In the genomic region with DNA sequence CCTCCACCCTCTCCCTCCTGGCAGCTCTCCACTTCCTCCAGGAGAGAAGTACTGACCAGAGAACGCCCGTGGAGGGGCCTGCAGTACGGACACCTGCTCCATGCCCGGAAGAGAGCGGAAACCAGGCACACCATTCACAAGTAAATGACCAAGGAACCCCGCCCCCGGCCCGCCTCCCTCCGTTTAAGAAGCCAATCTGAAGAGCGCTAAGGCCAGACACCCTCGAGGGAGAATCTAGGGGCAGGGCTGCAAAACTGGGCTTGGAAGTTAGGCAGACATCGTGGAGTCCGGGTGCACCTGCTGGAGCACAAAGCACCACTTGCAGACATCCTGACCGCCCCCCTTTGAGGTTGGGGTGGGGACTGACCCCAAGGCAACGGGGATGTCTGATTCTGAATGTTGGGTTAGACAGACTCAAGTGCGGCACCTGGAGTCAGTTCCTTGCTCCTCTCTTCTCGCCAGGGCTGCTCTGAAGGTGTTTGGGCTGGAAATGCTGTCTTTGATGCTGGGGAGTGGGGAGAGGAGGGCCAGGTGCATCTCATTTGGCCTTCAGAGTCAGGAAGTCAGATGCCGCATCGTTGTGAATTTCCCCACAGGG, we compare ENCODE assay signal across 8 cellular contexts. TPM values are rescaled to one million over a fixed set of nuclear protein-coding genes. Genes with fewer than 3 reads are reported as not detected.
DNase-seq lines count a peak whose midpoint lies in the region; ATAC-seq and TF ChIP-seq lines count a peak whose summit lies in the region.

No MANE protein-coding gene starts in this region.

- TF ChIP-seq RAD21 in Ishikawa (IDR thresholded peaks at IDR 0.05; ENCODE audit: low read depth): no peak

- H3K27me3 Mint-ChIP-seq in CD4-positive, alpha-beta memory T cell: no peaks in the 10 kb centered on the region
- H3K27me3 Mint-ChIP-seq in nephron (ENCODE audit: low read depth): peaks cover 6% of the 10 kb centered on the region
- H3K27me3 Mint-ChIP-seq in stimulated activated naive CD8-positive, alpha-beta T cell treated with anti-CD3 and anti-CD28 coated beads, Interleukin-15, Interleukin-2, amounts not matched to agents 100 ng/mL and 50 ng/mL, for 24 hours: no peaks in the 10 kb centered on the region

- peak; percentile 77 to 91 (median 77) for DNase-seq in CD4-positive, alpha-beta memory T cell
- peak; percentile 88 to 90 for DNase-seq in activated T-cell treated with anti-CD3 and anti-CD28 coated beads, Interleukin-2, amount 50 U/mL, for 48 hours
- DNase-seq in fibroblast of gingiva (ENCODE audit: low read depth): peak; percentile 74

- intact Hi-C loops in CD4-positive, alpha-beta memory T cell (cut with micrococcal nuclease): loop anchor here (1.0 to 5.0 kb wide), 5 partner anchors 34 to 280 kb away; a partner anchor contains a TSS

- POLR2A ChIA-PET in CD4-positive, alpha-beta memory T cell (lab: Charles Lee; ENCODE audit: partially characterized antibody): interaction anchor here (0.8 to 9.1 kb wide), 21 partner anchors 8 to 1099 kb away, joined by 3 to 138 read pairs (median 4); a partner anchor contains a TSS

- TF ChIP-seq CTCF in nephron (IDR thresholded peaks at IDR 0.05; ENCODE audit: unreplicated experiment in 3 of 3): no peak

- TF ChIP-seq EP300 in Ishikawa (IDR thresholded peaks at IDR 0.05; ENCODE audit: borderline replicate concordance): 0 out of 2 replicates have a peak, but pooled peaks have one; percentile 10

- H3K9me3 ChIP-seq in CD4-positive, alpha-beta memory T cell (ENCODE audit: control insufficient read depth in 1 of 2, low read length in 2 of 2): no peaks in the 10 kb centered on the region

- no peaks in the 10 kb centered on the region for H3K27me3 ChIP-seq in CD4-positive, alpha-beta memory T cell (ENCODE audit: insufficient read depth, low read length)

- peak overlapping the region; percentile 81 for H3K4me3 ChIP-seq in CD4-positive, alpha-beta memory T cell (ENCODE audit: low read length in 2 of 2)

- peaks cover 8 to 34% of the 10 kb centered on the region in 2 donors for H3K36me3 Mint-ChIP-seq in CD4-positive, alpha-beta memory T cell
- peaks cover 21% of the 10 kb centered on the region for H3K36me3 Mint-ChIP-seq in nephron (ENCODE audit: low read depth)
- peaks cover 27% of the 10 kb centered on the region for H3K36me3 Mint-ChIP-seq in stimulated activated naive CD8-positive, alpha-beta T cell treated with anti-CD3 and anti-CD28 coated beads, Interleukin-15, Interleukin-2, amounts not matched to agents 100 ng/mL and 50 ng/mL, for 24 hours (ENCODE audit: low read depth)

- peak; percentile 43 for ATAC-seq in GM19455 (IDR thresholded peaks at IDR 0.05; ENCODE audit: unreplicated experiment)

- peaks cover 24% of the 10 kb centered on the region for H3K4me1 ChIP-seq in CD4-positive, alpha-beta memory T cell (ENCODE audit: insufficient read depth, low read length)

- H3K27ac Mint-ChIP-seq in CD4-positive, alpha-beta memory T cell: peak overlapping the region; percentile 91 to 97 (median 94)
- peak overlapping the region; percentile 81 to 90 (median 87) for H3K27ac Mint-ChIP-seq in nephron
- H3K27ac Mint-ChIP-seq in stimulated activated naive CD8-positive, alpha-beta T cell treated with anti-CD3 and anti-CD28 coated beads, Interleukin-15, Interleukin-2, amounts not matched to agents 100 ng/mL and 50 ng/mL, for 24 hours: peak overlapping the region; percentile 91

- peak overlapping the region; percentile 89 to 93 (median 90) for H3K4me3 Mint-ChIP-seq in CD4-positive, alpha-beta memory T cell
- peak overlapping the region; percentile 87 to 89 (median 89) for H3K4me3 Mint-ChIP-seq in nephron
- peak overlapping the region; percentile 88 for H3K4me3 Mint-ChIP-seq in stimulated activated naive CD8-positive, alpha-beta T cell treated with anti-CD3 and anti-CD28 coated beads, Interleukin-15, Interleukin-2, amounts not matched to agents 100 ng/mL and 50 ng/mL, for 24 hours

- CTCF ChIA-PET in CD4-positive, alpha-beta memory T cell (lab: Charles Lee; ENCODE audit: partially characterized antibody): interaction anchor here (0.8 to 1.7 kb wide), 3 partner anchors 33 to 48 kb away, joined by 3 to 10 read pairs (median 6); no protein-coding TSS in a partner anchor

- peaks cover 0 to 2% (median 0%) of the 10 kb centered on the region in 8 donors for H3K9me3 Mint-ChIP-seq in CD4-positive, alpha-beta memory T cell
- no peaks in the 10 kb centered on the region for H3K9me3 Mint-ChIP-seq in nephron
- no peaks in the 10 kb centered on the region for H3K9me3 Mint-ChIP-seq in stimulated activated naive CD8-positive, alpha-beta T cell treated with anti-CD3 and anti-CD28 coated beads, Interleukin-15, Interleukin-2, amounts not matched to agents 100 ng/mL and 50 ng/mL, for 24 hours

- peaks cover 17 to 43% (median 28%) of the 10 kb centered on the region in 4 donors for H3K4me1 Mint-ChIP-seq in CD4-positive, alpha-beta memory T cell
- H3K4me1 Mint-ChIP-seq in nephron: peaks cover 22% of the 10 kb centered on the region
- H3K4me1 Mint-ChIP-seq in stimulated activated naive CD8-positive, alpha-beta T cell treated with anti-CD3 and anti-CD28 coated beads, Interleukin-15, Interleukin-2, amounts not matched to agents 100 ng/mL and 50 ng/mL, for 24 hours (ENCODE audit: low read depth): peaks cover 43% of the 10 kb centered on the region

- H3K36me3 ChIP-seq in CD4-positive, alpha-beta memory T cell (ENCODE audit: insufficient read depth, low read length): peaks cover 13% of the 10 kb centered on the region

- H3K27ac ChIP-seq in CD4-positive, alpha-beta memory T cell (ENCODE audit: low read depth, low read length): peak overlapping the region; percentile 64

TF ChIP-seq in Ishikawa, 13 proteins besides CTCF, POLR2A, EP300 and RAD21:
- TF ChIP-seq TCF12 (IDR thresholded peaks at IDR 0.05; ENCODE audit: low read depth) (no peak; the same call in 1 of the 2 replicates), FOXM1 (IDR thresholded peaks at IDR 0.05; ENCODE audit: borderline replicate concordance, low read depth) (no peak), YY1 (IDR thresholded peaks at IDR 0.05; ENCODE audit: low read depth) (no peak), TAF1 (IDR thresholded peaks at IDR 0.05; ENCODE audit: low read depth) (peak; percentile 27; the same call in 1 of the 2 replicates)
- TF ChIP-seq, protein P1, sequence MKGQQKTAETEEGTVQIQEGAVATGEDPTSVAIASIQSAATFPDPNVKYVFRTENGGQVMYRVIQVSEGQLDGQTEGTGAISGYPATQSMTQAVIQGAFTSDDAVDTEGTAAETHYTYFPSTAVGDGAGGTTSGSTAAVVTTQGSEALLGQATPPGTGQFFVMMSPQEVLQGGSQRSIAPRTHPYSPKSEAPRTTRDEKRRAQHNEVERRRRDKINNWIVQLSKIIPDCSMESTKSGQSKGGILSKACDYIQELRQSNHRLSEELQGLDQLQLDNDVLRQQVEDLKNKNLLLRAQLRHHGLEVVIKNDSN (IDR thresholded peaks at IDR 0.05): no peak
- TF ChIP-seq, protein P2, sequence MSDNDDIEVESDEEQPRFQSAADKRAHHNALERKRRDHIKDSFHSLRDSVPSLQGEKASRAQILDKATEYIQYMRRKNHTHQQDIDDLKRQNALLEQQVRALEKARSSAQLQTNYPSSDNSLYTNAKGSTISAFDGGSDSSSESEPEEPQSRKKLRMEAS (IDR thresholded peaks at IDR 0.05): 0 out of 2 replicates have a peak, but pooled peaks have one; percentile 1

TF ChIP-seq in PFSK-1, 5 proteins besides CTCF, POLR2A, EP300 and RAD21:
- TF ChIP-seq POLR2AphosphoS5 (IDR thresholded peaks at IDR 0.05; ENCODE audit: low read depth, low read length) (no peak; the same call in 1 of the 2 replicates), TAF1 (IDR thresholded peaks at IDR 0.05; ENCODE audit: borderline replicate concordance, insufficient read depth, low read length) (peak; percentile 82), FOXP2 (optimal IDR thresholded peaks at IDR 0.05; ENCODE audit: borderline replicate concordance, extremely low read depth, extremely low read length, insufficient read depth) (no peak), SIN3A (IDR thresholded peaks at IDR 0.05; ENCODE audit: borderline replicate concordance, insufficient read depth, low read length) (no peak; the same call in 1 of the 2 replicates)
- TF ChIP-seq, protein P3, sequence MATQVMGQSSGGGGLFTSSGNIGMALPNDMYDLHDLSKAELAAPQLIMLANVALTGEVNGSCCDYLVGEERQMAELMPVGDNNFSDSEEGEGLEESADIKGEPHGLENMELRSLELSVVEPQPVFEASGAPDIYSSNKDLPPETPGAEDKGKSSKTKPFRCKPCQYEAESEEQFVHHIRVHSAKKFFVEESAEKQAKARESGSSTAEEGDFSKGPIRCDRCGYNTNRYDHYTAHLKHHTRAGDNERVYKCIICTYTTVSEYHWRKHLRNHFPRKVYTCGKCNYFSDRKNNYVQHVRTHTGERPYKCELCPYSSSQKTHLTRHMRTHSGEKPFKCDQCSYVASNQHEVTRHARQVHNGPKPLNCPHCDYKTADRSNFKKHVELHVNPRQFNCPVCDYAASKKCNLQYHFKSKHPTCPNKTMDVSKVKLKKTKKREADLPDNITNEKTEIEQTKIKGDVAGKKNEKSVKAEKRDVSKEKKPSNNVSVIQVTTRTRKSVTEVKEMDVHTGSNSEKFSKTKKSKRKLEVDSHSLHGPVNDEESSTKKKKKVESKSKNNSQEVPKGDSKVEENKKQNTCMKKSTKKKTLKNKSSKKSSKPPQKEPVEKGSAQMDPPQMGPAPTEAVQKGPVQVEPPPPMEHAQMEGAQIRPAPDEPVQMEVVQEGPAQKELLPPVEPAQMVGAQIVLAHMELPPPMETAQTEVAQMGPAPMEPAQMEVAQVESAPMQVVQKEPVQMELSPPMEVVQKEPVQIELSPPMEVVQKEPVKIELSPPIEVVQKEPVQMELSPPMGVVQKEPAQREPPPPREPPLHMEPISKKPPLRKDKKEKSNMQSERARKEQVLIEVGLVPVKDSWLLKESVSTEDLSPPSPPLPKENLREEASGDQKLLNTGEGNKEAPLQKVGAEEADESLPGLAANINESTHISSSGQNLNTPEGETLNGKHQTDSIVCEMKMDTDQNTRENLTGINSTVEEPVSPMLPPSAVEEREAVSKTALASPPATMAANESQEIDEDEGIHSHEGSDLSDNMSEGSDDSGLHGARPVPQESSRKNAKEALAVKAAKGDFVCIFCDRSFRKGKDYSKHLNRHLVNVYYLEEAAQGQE (IDR thresholded peaks at IDR 0.05; ENCODE audit: insufficient read depth in 1 of 2, low read depth in 2 of 2, low read length in 2 of 2): no peak
TF ChIP-seq in PFSK-1: peak in this region for 1.

RNA-seq across cellular contexts. Expression of a gene that starts 1.0 kb away (rescaled TPM):
- 10 to 100 TPM; 51.0 to 56.0 TPM for total RNA-seq in CD4-positive, alpha-beta memory T cell
- polyA plus RNA-seq in CD4-positive, alpha-beta memory T cell: 10 to 100 TPM in 1 of 2 donors, 1 to 10 TPM in 1; 8.5 to 16.8 TPM
- polyA plus RNA-seq in PFSK-1 (2012; ENCODE audit: insufficient read length, low read depth): 63.5 TPM

RNA-seq across cellular contexts. Expression of a gene that starts 24.9 kb away (rescaled TPM):
- total RNA-seq in CD4-positive, alpha-beta memory T cell: 1 to 10 TPM in 1 of 2 experiments, under 1 TPM in 1; 0.75 to 1.0 TPM
- polyA plus RNA-seq in CD4-positive, alpha-beta memory T cell: under 1 TPM in 1 of 2 donors, not detected in 1; 0.20 TPM
- 1.6 TPM for polyA plus RNA-seq in PFSK-1 (2012; ENCODE audit: insufficient read length, low read depth)

RNA-seq across cellular contexts. Expression of a gene that starts 40.5 kb away (rescaled TPM):
- 1,000 to 10,000 TPM; 1,031 to 1,038 TPM for total RNA-seq in CD4-positive, alpha-beta memory T cell
- polyA plus RNA-seq in CD4-positive, alpha-beta memory T cell: 1,000 to 10,000 TPM; 1,338 to 1,651 TPM
- 8,081 TPM for polyA plus RNA-seq in PFSK-1 (2012; ENCODE audit: insufficient read length, low read depth)

Comparison
In these comparisons a context has a peak if more than half of its experiments do, and no peak if none do; other contexts are left out.
1. Peak in every context shown above with its lines: DNase-seq, ATAC-seq, H3K4me3 ChIP-seq and H3K27ac ChIP-seq.